ENCODE assay signal across 24 cellular contexts in genomic region chr2:77086478-77086877, GRCh38.
DNase-seq lines count a peak whose midpoint lies in the region; ATAC-seq, FAIRE-seq and TF ChIP-seq lines count a peak whose summit lies in the region.
"Had no signal": no experiment of that assay in that cellular context is flagged by ENCODE, and none has a peak within 500 bp of the region (broad histone marks: within the 10 kb centered on the region; RNA-seq: fewer than 3 reads in every experiment).

No MANE protein-coding gene starts in this region.

- peak overlapping the region; percentile 90 for H3K4me3 ChIP-seq in HUES48 (ENCODE audit: low read depth, low read length)
- peak overlapping the region in 1 of 4 experiments; percentile 73; a peak in 1 of 8 replicates for H3K4me3 ChIP-seq in H1 (ENCODE audit: extremely low read depth in 1 of 4, insufficient read depth in 2 of 4, low read depth in 3 of 4, low read length in 4 of 4)
- H3K4me3 ChIP-seq: GM12878 had no signal

- ATAC-seq in left lobe of liver (peak; percentile 71), HG02588 (IDR thresholded peaks at IDR 0.05; ENCODE audit: unreplicated experiment) (no peak)
- no peak for ATAC-seq in stimulated activated naive B cell treated with anti-CD40 and anti-IgM and Interleukin-4, amounts not matched to agents 10 μg/mL and 1 μg/mL and 100 μg/mL, for 72 hours (replicated peaks)
- ATAC-seq: GM12878, PC-3 had no signal

- H3K36me3 Mint-ChIP-seq in stimulated activated naive B cell treated with anti-CD40 and anti-IgM and Interleukin-4, amounts not matched to agents 10 μg/mL and 1 μg/mL and 100 μg/mL, for 72 hours = no peaks in the 10 kb centered on the region
- H3K36me3 Mint-ChIP-seq: CD14-positive monocyte; CD8-positive, alpha-beta memory T cell had no signal

- no peak for TF ChIP-seq CTCF in H1 (IDR thresholded peaks at IDR 0.05; ENCODE audit: control extremely low read depth in 1 of 3, insufficient read depth in 1 of 3, low read depth in 1 of 3, low read length in 3 of 3)

- H4K20me1 ChIP-seq in H1 (replicated peaks in 1 of 2; ENCODE audit: control insufficient read depth in 1 of 2, insufficient read depth in 2 of 2, low read length in 2 of 2) = no peaks in the 10 kb centered on the region

- H3K4me3 Mint-ChIP-seq in stimulated activated naive B cell treated with anti-CD40 and anti-IgM and Interleukin-4, amounts not matched to agents 10 μg/mL and 1 μg/mL and 100 μg/mL, for 72 hours = no peak overlapping the region
- H3K4me3 Mint-ChIP-seq: CD14-positive monocyte; CD8-positive, alpha-beta memory T cell; IgD-negative memory B cell had no signal

- H2AK5ac ChIP-seq in H1 (ENCODE audit: low read depth, low read length) = no peak overlapping the region

- H3K18ac ChIP-seq in H1 (ENCODE audit: extremely low read depth, low read length) = peak overlapping the region; percentile 52; the same call in 1 of the 2 replicates

- no peaks in the 10 kb centered on the region for H3K79me1 ChIP-seq in H1 (ENCODE audit: low read depth, low read length)

- no peak overlapping the region for H2AFZ ChIP-seq in H1 (ENCODE audit: low read length)

- H3K9me3 Mint-ChIP-seq in stimulated activated naive B cell treated with anti-CD40 and anti-IgM and Interleukin-4, amounts not matched to agents 10 μg/mL and 1 μg/mL and 100 μg/mL, for 72 hours = peaks cover 0 to 3% of the 10 kb centered on the region in 2 donors

- no peak for TF ChIP-seq POLR2A in H1 (IDR thresholded peaks at IDR 0.05; ENCODE audit: control extremely low read depth in 1 of 2, low read depth in 2 of 2, low read length in 2 of 2)

- H3K79me2 ChIP-seq in H1 (ENCODE audit: control insufficient read depth in 1 of 2, insufficient read depth in 2 of 2, low read length in 2 of 2) = peaks cover 4 to 41% of the 10 kb centered on the region in 2 experiments; a peak in 3 of 4 replicates

- TF ChIP-seq EP300 in H1 (IDR thresholded peaks at IDR 0.05; ENCODE audit: borderline replicate concordance in 1 of 2, low read depth in 2 of 2, low read length in 2 of 2) = no peak

- H4K91ac ChIP-seq in H1 (replicated peaks; ENCODE audit: insufficient read length, low read length) = peak overlapping the region; percentile 94

- no peak overlapping the region for H3K14ac ChIP-seq in H1 (ENCODE audit: insufficient read length)

- H3K9ac ChIP-seq in HUES48 (ENCODE audit: low read depth, low read length) (no peak overlapping the region; the same call in 1 of the 2 replicates), H1 (replicated peaks in 1 of 4; ENCODE audit: extremely low read depth in 1 of 4, low read depth in 3 of 4, low read length in 3 of 4) (no peak overlapping the region)
- H3K9ac ChIP-seq: KMS-11, SK-N-SH had no signal

- H3K27ac ChIP-seq in HUES48 (ENCODE audit: low read depth, low read length) (peak overlapping the region; percentile 81), H1 (ENCODE audit: low read depth, low read length) (peak overlapping the region; percentile 44; the same call in 1 of the 2 replicates)
- H3K27ac ChIP-seq: KMS-11 had no signal

- DNase-seq in ELF-1 (ENCODE audit: low read depth, low spot score) (peak; percentile 67), H1 (ENCODE audit: low read depth in 1 of 2, low spot score in 2 of 2) (no peak), left lobe of liver (ENCODE audit: low spot score) (peak; percentile 51), DMS153 (lab: John Stamatoyannopoulos, UW) (no peak)
- no peak for DNase-seq in stimulated activated naive B cell treated with anti-CD40 and anti-IgM and Interleukin-4, amounts not matched to agents 10 μg/mL and 1 μg/mL and 100 μg/mL, for 72 hours
- DNase-seq: BE2C; CD8-positive, alpha-beta memory T cell; DMS 273 treated with DMSO at 0.1 percent for 48 hours; GDM1; MM.1S; NCI-H2029; NCI-H446; NCI-H524 treated with DMSO at 0.1 percent for 48 hours; NCI-H774; NK-92 treated with Interleukin-12 subunit alpha and Interleukin-12 subunit beta, amount 100 ng/mL, for 24 hours; PC-3; SK-N-SH had no signal

- H3K4me1 ChIP-seq in HUES48 (ENCODE audit: control insufficient read depth, insufficient read depth, low read length) (peaks cover 42% of the 10 kb centered on the region), H1 (replicated peaks in 1 of 4; ENCODE audit: control insufficient read depth in 3 of 4, insufficient read depth in 4 of 4, low read length in 3 of 4) (peaks cover 0 to 20% (median 4%) of the 10 kb centered on the region in 4 experiments; a peak in 4 of 7 replicates)
- H3K4me1 ChIP-seq: BE2C had no signal

- WGBS in H1 (ENCODE audit: extremely low coverage in 1 of 2, insufficient coverage in 1 of 2, insufficient read length in 1 of 2, insufficient replicate concordance in 2 of 2, low coverage in 1 of 2, low lambda C conversion rate in 2 of 2, missing lambda C conversion rate in 1 of 2), 2 experiments = 28% methylated on average over 7 of the region's 8 CpGs; no CpG with 5 or more reads in 1 of the 2 experiments

- TF ChIP-seq RAD21 in H1 (IDR thresholded peaks at IDR 0.05 in 1 of 2, conservative IDR thresholded peaks at IDR 0.05 in 1 of 2; ENCODE audit: low read depth in 2 of 2, low read length in 2 of 2) = no peak

- no peak overlapping the region for H2BK12ac ChIP-seq in H1 (ENCODE audit: low read depth, low read length)

- no peak overlapping the region for H2BK15ac ChIP-seq in H1 (ENCODE audit: low read length)

- H2BK20ac ChIP-seq in H1 (ENCODE audit: low read length) = no peak overlapping the region; the same call in 1 of the 2 replicates

- no peak overlapping the region for H3K23ac ChIP-seq in H1 (ENCODE audit: insufficient read length)

- H4K8ac ChIP-seq in H1 (ENCODE audit: extremely low read depth, insufficient read depth, low read length) = no peak overlapping the region

- peak overlapping the region; percentile 34 for H4K5ac ChIP-seq in H1 (ENCODE audit: insufficient read length, low read depth, low read length)

- 0 out of 2 replicates have a peak, but pooled peaks cover 2% of the 10 kb centered on the region for H3K23me2 ChIP-seq in H1 (ENCODE audit: low read depth, low read length)

- CTCF ChIA-PET in H1 (lab: Charles Lee; ENCODE audit: partially characterized antibody) = interaction anchor here (1.3 kb wide), 1 partner anchor 133 kb away, joined by 5 read pairs; no protein-coding TSS in a partner anchor

- H2BK5ac ChIP-seq in H1 (ENCODE audit: low read depth, low read length) = peak overlapping the region; percentile 84; the same call in 1 of the 2 replicates

- no peak overlapping the region for H3K56ac ChIP-seq in H1 (replicated peaks; ENCODE audit: insufficient read length, low read depth, low read length)

- H2BK120ac ChIP-seq in H1 (replicated peaks; ENCODE audit: low read depth, low read length) = peak overlapping the region; percentile 82

- no peaks in the 10 kb centered on the region for H3K9me3 ChIP-seq in HUES48 (ENCODE audit: control insufficient read depth, insufficient read depth, low read length)
- H3K9me3 ChIP-seq in H1 (ENCODE audit: insufficient read depth in 2 of 2, low read depth in 1 of 2, low read length in 1 of 2) = no peaks in the 10 kb centered on the region
- H3K9me3 ChIP-seq: BE2C, SK-N-SH had no signal

- FAIRE-seq in H1 (lab: Jason Lieb, UNC) = no peak
- FAIRE-seq: GM12878, H54 had no signal

- POLR2A ChIA-PET in H1 (lab: Charles Lee; ENCODE audit: partially characterized antibody) = interaction anchor here (1.4 to 2.0 kb wide), 5 partner anchors 14 to 133 kb away, joined by 3 to 14 read pairs (median 6); no protein-coding TSS in a partner anchor

- H3K4ac ChIP-seq in H1 (replicated peaks; ENCODE audit: insufficient read length, low read depth, low read length) = no peak overlapping the region

- 0 out of 2 replicates have a peak, but pooled peaks cover 3% of the 10 kb centered on the region for H3K36me3 ChIP-seq in HUES48 (ENCODE audit: control insufficient read depth, insufficient read depth, low read length)
- peaks cover 0 to 10% (median 4%) of the 10 kb centered on the region in 4 experiments; a peak in 2 of 8 replicates for H3K36me3 ChIP-seq in H1 (ENCODE audit: control insufficient read depth in 2 of 4, insufficient read depth in 4 of 4, low read length in 3 of 4)
- H3K36me3 ChIP-seq: BE2C had no signal

- H3K27ac Mint-ChIP-seq in stimulated activated naive B cell treated with anti-CD40 and anti-IgM and Interleukin-4, amounts not matched to agents 10 μg/mL and 1 μg/mL and 100 μg/mL, for 72 hours = no peak overlapping the region
- H3K27ac Mint-ChIP-seq: CD8-positive, alpha-beta memory T cell; IgD-negative memory B cell had no signal

- peaks cover 17 to 18% of the 10 kb centered on the region in 2 donors for H3K27me3 Mint-ChIP-seq in stimulated activated naive B cell treated with anti-CD40 and anti-IgM and Interleukin-4, amounts not matched to agents 10 μg/mL and 1 μg/mL and 100 μg/mL, for 72 hours
- H3K27me3 Mint-ChIP-seq: CD8-positive, alpha-beta memory T cell had no signal

- H3K27me3 ChIP-seq in HUES48 (ENCODE audit: control insufficient read depth, insufficient read depth, low read length) (no peaks in the 10 kb centered on the region), H1 (replicated peaks in 1 of 4; ENCODE audit: control insufficient read depth in 3 of 4, extremely low read depth in 1 of 4, insufficient read depth in 3 of 4, low read length in 3 of 4) (no peaks in the 10 kb centered on the region)
- H3K27me3 ChIP-seq: BE2C had no signal

- no peaks in the 10 kb centered on the region for H3K4me1 Mint-ChIP-seq in stimulated activated naive B cell treated with anti-CD40 and anti-IgM and Interleukin-4, amounts not matched to agents 10 μg/mL and 1 μg/mL and 100 μg/mL, for 72 hours
- H3K4me1 Mint-ChIP-seq: CD14-positive monocyte; CD8-positive, alpha-beta memory T cell; IgD-negative memory B cell had no signal

- H3K4me2 ChIP-seq in H1 (ENCODE audit: insufficient read depth in 1 of 2, low read depth in 2 of 2, low read length in 2 of 2) = peak overlapping the region; percentile 52 to 68; a peak in 3 of 4 replicates
- H3K4me2 ChIP-seq: KMS-11, SK-N-SH had no signal

TF ChIP-seq in H1, 55 proteins besides CTCF, POLR2A, EP300 and RAD21:
- peak; percentile 23; the same call in 1 of the 2 replicates for TF ChIP-seq CEBPB (IDR thresholded peaks at IDR 0.05; ENCODE audit: low read depth, low read length)
- TF ChIP-seq GABPA (IDR thresholded peaks at IDR 0.05; ENCODE audit: borderline replicate concordance, insufficient read depth, low read length) = no peak

Comparison
In these comparisons a context has a peak if more than half of its experiments do, and no peak if none do; other contexts are left out.
1. DNase-seq: peak in ELF-1 (single experiment) and left lobe of liver (single experiment); none in H1 (0 of 2), DMS153 (single experiment) and stimulated activated naive B cell treated with anti-CD40 and anti-IgM and Interleukin-4, amounts not matched to agents 10 μg/mL and 1 μg/mL and 100 μg/mL, for 72 hours (single experiment).